8 cellular contexts compared by ENCODE assay signal in genomic region chr11:122655527-122656072, GRCh38. TPM values are rescaled to one million over a fixed set of nuclear protein-coding genes. Genes with fewer than 3 reads are reported as not detected.
DNase-seq lines count a peak whose midpoint lies in the region; ATAC-seq and TF ChIP-seq lines count a peak whose summit lies in the region.

Gene UBASH3B, plus strand, starts transcription at chr11:122655722. Its CDS starts 328 bp downstream, at chr11:122656050.

- peak within 1 kb of the TSS; percentile 95 for H3K4me3 Mint-ChIP-seq in GM23338

- no peaks in the 10 kb centered on the region for H3K9me3 ChIP-seq in ES-I3 (ENCODE audit: control insufficient read depth, insufficient read depth, low read length)

- peaks cover 5% of the 10 kb centered on the region; the same call in 1 of the 2 replicates for H3K4me1 ChIP-seq in ES-I3 (ENCODE audit: insufficient read depth, low read length)
- H3K4me1 ChIP-seq in GM23338 (ENCODE audit: insufficient read depth) = peaks cover 5% of the 10 kb centered on the region; the same call in 1 of the 2 replicates

- ATAC-seq in GM23338 = peak; percentile 86
- ATAC-seq in left ventricle myocardium superior = peak; percentile 92

- H3K79me2 ChIP-seq in GM23338 (replicated peaks; ENCODE audit: insufficient read depth) = peaks cover 14% of the 10 kb centered on the region; the same call in 1 of the 2 replicates

- peak within 1 kb of the TSS; percentile 88 for H3K9ac ChIP-seq in ES-I3 (ENCODE audit: low read depth, low read length)

- peaks cover 4% of the 10 kb centered on the region; the same call in 2 of the 3 replicates for H3K9me3 Mint-ChIP-seq in GM23338

- peak within 1 kb of the TSS; percentile 93 for H3K4me3 ChIP-seq in GM23338

- no peaks in the 10 kb centered on the region for H4K20me1 ChIP-seq in GM23338 (replicated peaks; ENCODE audit: insufficient read depth)

- H3K27ac Mint-ChIP-seq in GM23338 = peak within 1 kb of the TSS; percentile 84; the same call in 1 of the 2 replicates

- H3K4me1 Mint-ChIP-seq in GM23338 = peaks cover 10% of the 10 kb centered on the region

- no peaks in the 10 kb centered on the region for H3F3A ChIP-seq in GM23338 (replicated peaks; ENCODE audit: low read depth)

- TF ChIP-seq CTCF in GM23338 (conservative IDR thresholded peaks at IDR 0.05; ENCODE audit: low read depth in 2 of 2) = no peak

- H3K9me2 ChIP-seq in GM23338 (ENCODE audit: insufficient read depth) = no peaks in the 10 kb centered on the region

- H3K27ac ChIP-seq in GM23338 (ENCODE audit: low read depth) = 0 out of 2 replicates have a peak within 1 kb of the TSS, but pooled peaks have one; percentile 50

- H3K27me3 Mint-ChIP-seq in GM23338 (ENCODE audit: insufficient read depth, low read depth, poor library complexity) = peaks cover 32% of the 10 kb centered on the region

- H3K27me3 ChIP-seq in GM23338 (ENCODE audit: insufficient read depth) = peaks cover 33% of the 10 kb centered on the region

- DNase-seq in GM23338 (ENCODE audit: low spot score) = peak; percentile 95
- DNase-seq in Kasumi-1 (lab: John Stamatoyannopoulos, UW) = peak; percentile 90
- peak; percentile 9 to 83 (median 64) for DNase-seq in anterior cingulate cortex (lab: John Stamatoyannopoulos, UW)
- peak; percentile 85 for DNase-seq in left ventricle myocardium superior
- peak; percentile 93 for DNase-seq in posterior vena cava (ENCODE audit: low spot score)
- DNase-seq in ureter (ENCODE audit: low spot score) = peak; percentile 77

- peak within 1 kb of the TSS; percentile 94 for H3K4me2 ChIP-seq in GM23338

- H3K36me3 ChIP-seq in ES-I3 (ENCODE audit: insufficient read depth, low read length) (no peaks in the 10 kb centered on the region), GM23338 (ENCODE audit: insufficient read depth) (no peaks in the 10 kb centered on the region)

- peak within 1 kb of the TSS; percentile 97 for H2AFZ ChIP-seq in GM23338

- intact Hi-C loops in T-helper 2 cell treated with Interferon-gamma antibody and Interleukin-4, amounts not matched to agents 100 ng/mL and 5 ng/mL, for 36 hours (cut with micrococcal nuclease) = loop anchor here (1.0 to 10.0 kb wide), 6 partner anchors 12 to 409 kb away; partner anchors contain the start of gene HSPA8
- intact Hi-C loops in left ventricle myocardium superior (cut with micrococcal nuclease) = no loop called here
- intact Hi-C loops in posterior vena cava (cut with DNase I) = no loop called here

- H3K36me3 Mint-ChIP-seq in GM23338 (ENCODE audit: low read depth) = 0 out of 3 replicates have a peak, but pooled peaks cover 3% of the 10 kb centered on the region

TF ChIP-seq in GM23338, 12 proteins besides CTCF, POLR2A, EP300 and RAD21 (continues in another document):
- TF ChIP-seq JUNB (IDR thresholded peaks at IDR 0.05; ENCODE audit: unreplicated experiment) (no peak), CREB1 (CRISPR knock-in tag; IDR thresholded peaks at IDR 0.05; ENCODE audit: low read depth) (no peak)
- TF ChIP-seq, protein P1, sequence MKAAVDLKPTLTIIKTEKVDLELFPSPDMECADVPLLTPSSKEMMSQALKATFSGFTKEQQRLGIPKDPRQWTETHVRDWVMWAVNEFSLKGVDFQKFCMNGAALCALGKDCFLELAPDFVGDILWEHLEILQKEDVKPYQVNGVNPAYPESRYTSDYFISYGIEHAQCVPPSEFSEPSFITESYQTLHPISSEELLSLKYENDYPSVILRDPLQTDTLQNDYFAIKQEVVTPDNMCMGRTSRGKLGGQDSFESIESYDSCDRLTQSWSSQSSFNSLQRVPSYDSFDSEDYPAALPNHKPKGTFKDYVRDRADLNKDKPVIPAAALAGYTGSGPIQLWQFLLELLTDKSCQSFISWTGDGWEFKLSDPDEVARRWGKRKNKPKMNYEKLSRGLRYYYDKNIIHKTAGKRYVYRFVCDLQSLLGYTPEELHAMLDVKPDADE (IDR thresholded peaks at IDR 0.05) = peak; percentile 23; the same call in 1 of the 2 replicates
- TF ChIP-seq, protein P2, sequence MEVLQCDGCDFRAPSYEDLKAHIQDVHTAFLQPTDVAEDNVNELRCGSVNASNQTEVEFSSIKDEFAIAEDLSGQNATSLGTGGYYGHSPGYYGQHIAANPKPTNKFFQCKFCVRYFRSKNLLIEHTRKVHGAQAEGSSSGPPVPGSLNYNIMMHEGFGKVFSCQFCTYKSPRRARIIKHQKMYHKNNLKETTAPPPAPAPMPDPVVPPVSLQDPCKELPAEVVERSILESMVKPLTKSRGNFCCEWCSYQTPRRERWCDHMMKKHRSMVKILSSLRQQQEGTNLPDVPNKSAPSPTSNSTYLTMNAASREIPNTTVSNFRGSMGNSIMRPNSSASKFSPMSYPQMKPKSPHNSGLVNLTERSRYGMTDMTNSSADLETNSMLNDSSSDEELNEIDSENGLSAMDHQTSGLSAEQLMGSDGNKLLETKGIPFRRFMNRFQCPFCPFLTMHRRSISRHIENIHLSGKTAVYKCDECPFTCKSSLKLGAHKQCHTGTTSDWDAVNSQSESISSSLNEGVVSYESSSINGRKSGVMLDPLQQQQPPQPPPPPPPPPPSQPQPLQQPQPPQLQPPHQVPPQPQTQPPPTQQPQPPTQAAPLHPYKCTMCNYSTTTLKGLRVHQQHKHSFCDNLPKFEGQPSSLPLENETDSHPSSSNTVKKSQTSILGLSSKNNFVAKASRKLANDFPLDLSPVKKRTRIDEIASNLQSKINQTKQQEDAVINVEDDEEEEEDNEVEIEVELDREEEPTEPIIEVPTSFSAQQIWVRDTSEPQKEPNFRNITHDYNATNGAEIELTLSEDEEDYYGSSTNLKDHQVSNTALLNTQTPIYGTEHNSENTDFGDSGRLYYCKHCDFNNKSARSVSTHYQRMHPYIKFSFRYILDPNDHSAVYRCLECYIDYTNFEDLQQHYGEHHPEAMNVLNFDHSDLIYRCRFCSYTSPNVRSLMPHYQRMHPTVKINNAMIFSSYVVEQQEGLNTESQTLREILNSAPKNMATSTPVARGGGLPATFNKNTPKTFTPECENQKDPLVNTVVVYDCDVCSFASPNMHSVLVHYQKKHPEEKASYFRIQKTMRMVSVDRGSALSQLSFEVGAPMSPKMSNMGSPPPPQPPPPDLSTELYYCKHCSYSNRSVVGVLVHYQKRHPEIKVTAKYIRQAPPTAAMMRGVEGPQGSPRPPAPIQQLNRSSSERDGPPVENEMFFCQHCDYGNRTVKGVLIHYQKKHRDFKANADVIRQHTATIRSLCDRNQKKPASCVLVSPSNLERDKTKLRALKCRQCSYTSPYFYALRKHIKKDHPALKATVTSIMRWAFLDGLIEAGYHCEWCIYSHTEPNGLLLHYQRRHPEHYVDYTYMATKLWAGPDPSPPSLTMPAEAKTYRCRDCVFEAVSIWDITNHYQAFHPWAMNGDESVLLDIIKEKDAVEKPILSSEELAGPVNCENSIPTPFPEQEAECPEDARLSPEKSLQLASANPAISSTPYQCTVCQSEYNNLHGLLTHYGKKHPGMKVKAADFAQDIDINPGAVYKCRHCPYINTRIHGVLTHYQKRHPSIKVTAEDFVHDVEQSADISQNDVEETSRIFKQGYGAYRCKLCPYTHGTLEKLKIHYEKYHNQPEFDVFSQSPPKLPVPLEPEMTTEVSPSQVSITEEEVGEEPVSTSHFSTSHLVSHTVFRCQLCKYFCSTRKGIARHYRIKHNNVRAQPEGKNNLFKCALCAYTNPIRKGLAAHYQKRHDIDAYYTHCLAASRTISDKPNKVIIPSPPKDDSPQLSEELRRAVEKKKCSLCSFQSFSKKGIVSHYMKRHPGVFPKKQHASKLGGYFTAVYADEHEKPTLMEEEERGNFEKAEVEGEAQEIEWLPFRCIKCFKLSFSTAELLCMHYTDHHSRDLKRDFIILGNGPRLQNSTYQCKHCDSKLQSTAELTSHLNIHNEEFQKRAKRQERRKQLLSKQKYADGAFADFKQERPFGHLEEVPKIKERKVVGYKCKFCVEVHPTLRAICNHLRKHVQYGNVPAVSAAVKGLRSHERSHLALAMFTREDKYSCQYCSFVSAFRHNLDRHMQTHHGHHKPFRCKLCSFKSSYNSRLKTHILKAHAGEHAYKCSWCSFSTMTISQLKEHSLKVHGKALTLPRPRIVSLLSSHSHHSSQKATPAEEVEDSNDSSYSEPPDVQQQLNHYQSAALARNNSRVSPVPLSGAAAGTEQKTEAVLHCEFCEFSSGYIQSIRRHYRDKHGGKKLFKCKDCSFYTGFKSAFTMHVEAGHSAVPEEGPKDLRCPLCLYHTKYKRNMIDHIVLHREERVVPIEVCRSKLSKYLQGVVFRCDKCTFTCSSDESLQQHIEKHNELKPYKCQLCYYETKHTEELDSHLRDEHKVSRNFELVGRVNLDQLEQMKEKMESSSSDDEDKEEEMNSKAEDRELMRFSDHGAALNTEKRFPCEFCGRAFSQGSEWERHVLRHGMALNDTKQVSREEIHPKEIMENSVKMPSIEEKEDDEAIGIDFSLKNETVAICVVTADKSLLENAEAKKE (CRISPR knock-in tag; IDR thresholded peaks at IDR 0.05) = no peak
- TF ChIP-seq, protein P3, sequence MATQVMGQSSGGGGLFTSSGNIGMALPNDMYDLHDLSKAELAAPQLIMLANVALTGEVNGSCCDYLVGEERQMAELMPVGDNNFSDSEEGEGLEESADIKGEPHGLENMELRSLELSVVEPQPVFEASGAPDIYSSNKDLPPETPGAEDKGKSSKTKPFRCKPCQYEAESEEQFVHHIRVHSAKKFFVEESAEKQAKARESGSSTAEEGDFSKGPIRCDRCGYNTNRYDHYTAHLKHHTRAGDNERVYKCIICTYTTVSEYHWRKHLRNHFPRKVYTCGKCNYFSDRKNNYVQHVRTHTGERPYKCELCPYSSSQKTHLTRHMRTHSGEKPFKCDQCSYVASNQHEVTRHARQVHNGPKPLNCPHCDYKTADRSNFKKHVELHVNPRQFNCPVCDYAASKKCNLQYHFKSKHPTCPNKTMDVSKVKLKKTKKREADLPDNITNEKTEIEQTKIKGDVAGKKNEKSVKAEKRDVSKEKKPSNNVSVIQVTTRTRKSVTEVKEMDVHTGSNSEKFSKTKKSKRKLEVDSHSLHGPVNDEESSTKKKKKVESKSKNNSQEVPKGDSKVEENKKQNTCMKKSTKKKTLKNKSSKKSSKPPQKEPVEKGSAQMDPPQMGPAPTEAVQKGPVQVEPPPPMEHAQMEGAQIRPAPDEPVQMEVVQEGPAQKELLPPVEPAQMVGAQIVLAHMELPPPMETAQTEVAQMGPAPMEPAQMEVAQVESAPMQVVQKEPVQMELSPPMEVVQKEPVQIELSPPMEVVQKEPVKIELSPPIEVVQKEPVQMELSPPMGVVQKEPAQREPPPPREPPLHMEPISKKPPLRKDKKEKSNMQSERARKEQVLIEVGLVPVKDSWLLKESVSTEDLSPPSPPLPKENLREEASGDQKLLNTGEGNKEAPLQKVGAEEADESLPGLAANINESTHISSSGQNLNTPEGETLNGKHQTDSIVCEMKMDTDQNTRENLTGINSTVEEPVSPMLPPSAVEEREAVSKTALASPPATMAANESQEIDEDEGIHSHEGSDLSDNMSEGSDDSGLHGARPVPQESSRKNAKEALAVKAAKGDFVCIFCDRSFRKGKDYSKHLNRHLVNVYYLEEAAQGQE (IDR thresholded peaks at IDR 0.05; ENCODE audit: unreplicated experiment) = no peak

RNA-seq across cellular contexts. Expression of gene UBASH3B, which starts in this region (rescaled TPM):
- 12.0 and 17.2 TPM in 2 replicates for total RNA-seq in GM23338 (2014; rRNA removed; shearing (Covaris generic))
- 2.1 and 2.6 TPM in 2 replicates for polyA plus RNA-seq in GM23338 (2016; fragmentation: Nextera tagmentation; extraction: Ambion mirVana)
- total RNA-seq in T-helper 2 cell treated with Interferon-gamma antibody and Interleukin-4, amounts not matched to agents 100 ng/mL and 5 ng/mL, for 36 hours = 22.9 and 24.8 TPM in 2 replicates
- 1.0 TPM for total RNA-seq in left ventricle myocardium superior
- total RNA-seq in posterior vena cava = 10 to 100 TPM; 13.0 to 23.6 TPM
- total RNA-seq in ureter = 31.5 TPM

Comparison
In these comparisons a context has a peak if more than half of its experiments do, and no peak if none do; other contexts are left out.
1. Peak in every context shown above with its lines: DNase-seq, ATAC-seq, H3K4me3 ChIP-seq and H3K27ac ChIP-seq.